8 cellular contexts compared by ENCODE assay signal in genomic region chr11:62787005-62787759, GRCh38. TPM values are rescaled to one million over a fixed set of nuclear protein-coding genes. Genes with fewer than 3 reads are reported as not detected.
DNase-seq lines count a peak whose midpoint lies in the region; ATAC-seq and TF ChIP-seq lines count a peak whose summit lies in the region.

TSS of gene TMEM179B (plus strand) at chr11:62787402. CDS start at chr11:62787432, 30 bp downstream.

- TF ChIP-seq CTCF in GM13976 (IDR thresholded peaks at IDR 0.05; ENCODE audit: borderline replicate concordance, control extremely low read depth, extremely low read depth, insufficient read depth, missing control alignments) (peak; percentile 79), right atrium auricular region (IDR thresholded peaks at IDR 0.05) (peak in 1 of 2 donors; percentile 32), vagina (IDR thresholded peaks at IDR 0.05) (peak; percentile 13 to 44 (median 44))

- DNase-seq in GM13976 (ENCODE audit: low spot score) (peak; percentile 98), NCI-H1694 (lab: John Stamatoyannopoulos, UW) (peak; percentile 92), amygdala (lab: John Stamatoyannopoulos, UW) (peak; percentile 40 to 99 (median 94)), right atrium auricular region (ENCODE audit: low spot score) (peak; percentile 99), putamen (ENCODE audit: low spot score) (peak; percentile 98), vagina (ENCODE audit: extremely low spot score in 2 of 2) (peak in 1 of 2 donors; percentile 96)

- H3K4me3 ChIP-seq in right atrium auricular region (peak within 1 kb of the TSS; percentile 90 to 99), vagina (peak within 1 kb of the TSS; percentile 87 to 95)

- no peaks in the 10 kb centered on the region for H3K27me3 ChIP-seq in right atrium auricular region
- no peaks in the 10 kb centered on the region for H3K27me3 ChIP-seq in vagina

- in situ Hi-C loops in GM13976 (cut with MboI; ENCODE audit: low sequenced_read_pairs, unreplicated experiment) = no loop called here

- H3K36me3 Mint-ChIP-seq in T-helper 1 cell treated with Interleukin-12 subunit alpha and Interleukin-12 subunit beta and Interleukin-4 antibody, amounts not matched to agents 30 μg/mL and 1 μg/mL, for 36 hours (ENCODE audit: low read depth) = peaks cover 34% of the 10 kb centered on the region

- H3K9me3 ChIP-seq in right atrium auricular region (no peaks in the 10 kb centered on the region), vagina (no peaks in the 10 kb centered on the region)

- H3K36me3 ChIP-seq in right atrium auricular region = peaks cover 18% of the 10 kb centered on the region
- peaks cover 0 to 3% of the 10 kb centered on the region in 2 donors for H3K36me3 ChIP-seq in vagina

- peak; percentile 62 for ATAC-seq in HG02870 (IDR thresholded peaks at IDR 0.05; ENCODE audit: unreplicated experiment)

- H3K27ac ChIP-seq in right atrium auricular region (peak within 1 kb of the TSS; percentile 98 to 100), vagina (peak within 1 kb of the TSS; percentile 99)

- H3K4me1 ChIP-seq in right atrium auricular region = peaks cover 0 to 41% of the 10 kb centered on the region in 2 donors
- peaks cover 51% of the 10 kb centered on the region for H3K4me1 ChIP-seq in vagina

- no peaks in the 10 kb centered on the region for H3K9me3 Mint-ChIP-seq in T-helper 1 cell treated with Interleukin-12 subunit alpha and Interleukin-12 subunit beta and Interleukin-4 antibody, amounts not matched to agents 30 μg/mL and 1 μg/mL, for 36 hours

- peak in 1 of 2 donors; percentile 63 for TF ChIP-seq POLR2A in vagina (IDR thresholded peaks at IDR 0.05)

- H3K27ac Mint-ChIP-seq in T-helper 1 cell treated with Interleukin-12 subunit alpha and Interleukin-12 subunit beta and Interleukin-4 antibody, amounts not matched to agents 30 μg/mL and 1 μg/mL, for 36 hours = peak within 1 kb of the TSS; percentile 93

- intact Hi-C loops in vagina (cut with DNase I) = loop anchor here (5.0 to 10.0 kb wide), 2 partner anchors 48 to 75 kb away; partner anchors contain the start of genes STX5, TEX54 and WDR74

- no peaks in the 10 kb centered on the region for H3K27me3 Mint-ChIP-seq in T-helper 1 cell treated with Interleukin-12 subunit alpha and Interleukin-12 subunit beta and Interleukin-4 antibody, amounts not matched to agents 30 μg/mL and 1 μg/mL, for 36 hours (ENCODE audit: low read depth)

- H3K4me1 Mint-ChIP-seq in T-helper 1 cell treated with Interleukin-12 subunit alpha and Interleukin-12 subunit beta and Interleukin-4 antibody, amounts not matched to agents 30 μg/mL and 1 μg/mL, for 36 hours (ENCODE audit: low read depth) = peaks cover 38% of the 10 kb centered on the region

- peak within 1 kb of the TSS; percentile 93 for H3K4me3 Mint-ChIP-seq in T-helper 1 cell treated with Interleukin-12 subunit alpha and Interleukin-12 subunit beta and Interleukin-4 antibody, amounts not matched to agents 30 μg/mL and 1 μg/mL, for 36 hours

RNA-seq across cellular contexts. Expression of gene TMEM179B, which starts in this region (rescaled TPM):
- 10 to 100 TPM; 42.5 to 44.8 TPM for total RNA-seq in right atrium auricular region
- total RNA-seq in vagina = 61.9 TPM
